Comparison of ENCODE assay signal across 22 cellular contexts in the genomic region with DNA sequence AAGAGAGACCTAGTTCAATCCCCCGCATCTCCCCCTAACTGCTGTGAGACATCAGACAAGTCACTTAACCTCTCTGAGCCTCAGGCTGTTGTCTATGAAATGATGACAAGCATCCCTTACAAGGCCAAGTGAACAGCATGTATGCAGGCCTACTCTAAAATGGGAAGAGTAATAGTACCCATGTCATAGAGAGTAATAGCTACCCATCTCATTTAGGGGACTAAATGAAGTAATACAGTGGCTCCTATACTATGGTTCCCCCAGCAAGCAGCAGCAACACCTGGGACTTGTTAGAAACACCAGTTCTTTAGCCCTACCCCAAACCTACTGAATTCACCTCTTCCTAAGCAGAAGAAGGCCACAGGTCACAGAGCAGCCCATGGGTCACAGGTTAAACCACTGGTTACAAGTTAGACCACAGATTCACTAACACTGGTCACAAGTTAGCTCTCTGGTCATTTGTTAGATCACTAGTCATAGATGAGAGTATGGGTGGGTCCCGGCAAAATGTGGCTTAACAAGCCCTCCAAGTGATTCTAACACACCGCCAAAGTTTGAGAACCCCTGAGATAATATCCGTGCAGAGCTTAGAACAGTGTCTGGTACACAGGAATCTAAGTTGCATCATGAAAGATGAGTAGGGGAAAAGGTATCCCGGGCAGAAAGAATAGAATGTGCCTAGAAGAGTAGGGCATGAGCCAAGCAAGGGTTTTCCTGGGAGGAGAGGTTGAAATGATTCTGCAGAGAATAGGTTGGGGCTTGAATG. TPM values are rescaled to one million over a fixed set of nuclear protein-coding genes. Genes with fewer than 3 reads are reported as not detected.
DNase-seq lines count a peak whose midpoint lies in the region; ATAC-seq, FAIRE-seq and TF ChIP-seq lines count a peak whose summit lies in the region.
"Had no signal": no experiment of that assay in that cellular context is flagged by ENCODE, and none has a peak within 500 bp of the region (broad histone marks: within the 10 kb centered on the region; RNA-seq: fewer than 3 reads in every experiment).

No MANE protein-coding gene starts in this region.

- FAIRE-seq in GM12891 (lab: Jason Lieb, UNC): peak; percentile 61
- FAIRE-seq: TTC549 had no signal

- H3K9me3 ChIP-seq in sigmoid colon: no peaks in the 10 kb centered on the region
- H3K9me3 ChIP-seq: upper lobe of right lung had no signal

- intact Hi-C loops in sigmoid colon (cut with DNase I): no loop called here

- TF ChIP-seq CTCF in sigmoid colon (IDR thresholded peaks at IDR 0.05): no peak

- no peak for TF ChIP-seq POLR2A in GM12891 (IDR thresholded peaks at IDR 0.05; ENCODE audit: low read depth, low read length)
- no peak for TF ChIP-seq POLR2A in sigmoid colon (IDR thresholded peaks at IDR 0.05)

- H3K4me1 ChIP-seq in sigmoid colon: peaks cover 0 to 15% (median 11%) of the 10 kb centered on the region in 4 donors

- H3K4me3 ChIP-seq in sigmoid colon: no peak overlapping the region
- H3K4me3 ChIP-seq: upper lobe of right lung had no signal

- TF ChIP-seq EP300 in sigmoid colon (IDR thresholded peaks at IDR 0.05): no peak

- peak; percentile 24 for ATAC-seq in GM21515 (IDR thresholded peaks at IDR 0.05; ENCODE audit: unreplicated experiment)
- peak; percentile 20 for ATAC-seq in HG03432 (IDR thresholded peaks at IDR 0.05; ENCODE audit: unreplicated experiment)
- ATAC-seq: naive thymus-derived CD4-positive, alpha-beta T cell had no signal

- DNase-seq in GM12891 (ENCODE audit: insufficient read length, low spot score) (no peak), amniotic epithelial cell (ENCODE audit: low read depth) (peak; percentile 42), NCI-H187 treated with DMSO at 0.1 percent for 48 hours (lab: John Stamatoyannopoulos, UW) (no peak), sigmoid colon (no peak), globus pallidus (ENCODE audit: low spot score) (no peak), NCI-H1436 treated with DMSO at 0.1 percent for 48 hours (lab: John Stamatoyannopoulos, UW) (no peak)
- DNase-seq: activated CD4-positive, alpha-beta T cell treated with anti-CD3 and anti-CD28 coated beads, Interleukin-2, amount 50 U/mL, for 48 hours; AML-193; aorta; GOT3; naive thymus-derived CD4-positive, alpha-beta T cell; NCI-H1105; NCI-H524 treated with DMSO at 0.1 percent for 48 hours; retina; SHP77; upper lobe of right lung had no signal

- peak overlapping the region in 2 of 4 donors; percentile 21 to 71 for H3K27ac ChIP-seq in sigmoid colon
- H3K27ac ChIP-seq: upper lobe of right lung had no signal

- H3K36me3 ChIP-seq in sigmoid colon: no peaks in the 10 kb centered on the region
- H3K36me3 ChIP-seq: upper lobe of right lung had no signal

- peaks cover 10 to 35% (median 19%) of the 10 kb centered on the region in 3 donors for H3K27me3 ChIP-seq in sigmoid colon

- WGBS in sigmoid colon, 2 donors: 81 to 86% methylated on average over 5 of the region's 5 CpGs

TF ChIP-seq in GM12891, 5 proteins besides CTCF, POLR2A, EP300 and RAD21:
- TF ChIP-seq POLR2AphosphoS5 (IDR thresholded peaks at IDR 0.05; ENCODE audit: low read depth, low read length) (no peak), SPI1 (IDR thresholded peaks at IDR 0.05; ENCODE audit: low read depth, low read length) (no peak), PAX5 (IDR thresholded peaks at IDR 0.05; ENCODE audit: insufficient read depth, low read length, severe bottlenecking) (no peak), TAF1 (IDR thresholded peaks at IDR 0.05; ENCODE audit: low read depth, low read length) (no peak), POU2F2 (IDR thresholded peaks at IDR 0.05; ENCODE audit: low read depth, low read length) (no peak)

RNA-seq across cellular contexts. Expression of gene DEFB124, which starts 1.4 kb away (rescaled TPM):
- not detected for polyA plus RNA-seq in GM12891 (2012; ENCODE audit: low read depth, missing spikeins)
- not detected for total RNA-seq in sigmoid colon
- not detected for polyA plus RNA-seq in sigmoid colon
- total RNA-seq: activated T-helper 17 cell treated with anti-CD3 and anti-CD28 coated beads, Interleukin-2, amount 50 U/mL, for 72 hours; dermis microvascular lymphatic vessel endothelial cell; left ventricle myocardium superior; naive thymus-derived CD4-positive, alpha-beta T cell; upper lobe of right lung had no signal
- polyA plus RNA-seq: aorta; naive thymus-derived CD4-positive, alpha-beta T cell had no signal

RNA-seq across cellular contexts. Expression of gene REM1, which starts 1.6 kb away (rescaled TPM):
- not detected for polyA plus RNA-seq in GM12891 (2012; ENCODE audit: low read depth, missing spikeins)
- 1 to 10 TPM; 3.8 to 9.3 (median 5.5) TPM for total RNA-seq in sigmoid colon
- polyA plus RNA-seq in sigmoid colon: 1 to 10 TPM in 2 of 3 donors, under 1 TPM in 1; 0.46 to 1.2 (median 1.2) TPM
- total RNA-seq: activated T-helper 17 cell treated with anti-CD3 and anti-CD28 coated beads, Interleukin-2, amount 50 U/mL, for 72 hours; dermis microvascular lymphatic vessel endothelial cell; naive thymus-derived CD4-positive, alpha-beta T cell had no signal
- polyA plus RNA-seq: naive thymus-derived CD4-positive, alpha-beta T cell had no signal

RNA-seq across cellular contexts. Expression of gene DEFB123, which starts 33.1 kb away (rescaled TPM):
- polyA plus RNA-seq in GM12891 (2012; ENCODE audit: low read depth, missing spikeins): not detected
- not detected for total RNA-seq in sigmoid colon
- not detected for polyA plus RNA-seq in sigmoid colon
- total RNA-seq: activated T-helper 17 cell treated with anti-CD3 and anti-CD28 coated beads, Interleukin-2, amount 50 U/mL, for 72 hours; aorta; dermis microvascular lymphatic vessel endothelial cell; left ventricle myocardium superior; naive thymus-derived CD4-positive, alpha-beta T cell; upper lobe of right lung had no signal
- polyA plus RNA-seq: aorta; naive thymus-derived CD4-positive, alpha-beta T cell had no signal

RNA-seq across cellular contexts. Expression of gene HM13, which starts 40.7 kb away (rescaled TPM):
- 53.6 TPM for polyA plus RNA-seq in GM12891 (2012; ENCODE audit: low read depth, missing spikeins)
- total RNA-seq in sigmoid colon: 10 to 100 TPM; 34.8 to 64.3 (median 38.4) TPM
- 100 to 1,000 TPM in 2 of 3 donors, 10 to 100 TPM in 1; 62.5 to 304 (median 188) TPM for polyA plus RNA-seq in sigmoid colon
